ENCODE assay signal across 8 cellular contexts in the genomic region with DNA sequence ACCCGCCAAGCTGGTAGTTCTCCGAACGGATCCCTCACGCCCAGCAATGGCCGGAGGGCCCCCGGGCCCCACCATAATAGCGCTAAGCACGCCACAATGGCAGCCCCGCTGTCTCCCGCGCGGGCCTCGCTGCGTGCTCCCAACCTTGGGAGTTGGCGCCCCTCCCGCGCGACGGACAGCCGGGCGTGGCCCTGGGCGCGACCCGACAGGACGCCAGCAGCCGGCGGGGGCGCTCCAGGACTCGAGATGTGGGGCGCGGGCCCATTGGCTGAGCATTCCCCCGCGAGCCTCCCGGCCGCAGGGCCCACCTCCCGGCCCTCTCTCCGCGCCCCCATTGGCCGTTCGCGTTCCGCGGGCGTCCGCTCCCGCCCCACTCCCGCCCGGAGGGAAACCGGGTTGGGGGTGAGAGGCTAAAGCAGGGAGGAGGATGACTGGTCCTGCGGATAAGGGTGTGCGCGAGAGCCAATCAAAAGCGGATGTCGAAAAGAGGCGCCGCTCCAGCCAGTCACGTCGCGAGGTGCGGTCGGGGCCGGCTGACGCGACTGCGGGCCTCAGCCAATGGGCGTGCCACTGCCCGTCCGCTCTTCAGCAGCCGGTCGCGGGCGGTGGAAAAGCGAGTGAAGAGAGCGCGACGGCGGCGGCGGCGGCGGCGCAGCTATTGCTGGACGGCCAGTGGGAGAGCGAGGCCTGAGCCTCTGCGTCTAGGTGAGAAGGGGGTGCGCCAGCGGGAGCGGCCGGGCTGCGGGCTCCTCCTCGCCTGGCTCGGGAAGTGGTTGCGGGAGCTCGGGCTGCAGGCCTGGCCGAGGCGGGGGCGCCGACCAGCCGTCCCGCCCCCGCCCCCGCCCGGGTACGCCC. TPM values are rescaled to one million over a fixed set of nuclear protein-coding genes. Genes with fewer than 3 reads are reported as not detected.
A peak's percentile ranks its signal among the peaks of the same experiment; 100 is the strongest.
DNase-seq lines count a peak whose midpoint lies in the region; TF ChIP-seq lines count a peak whose summit lies in the region.

A gene with protein sequence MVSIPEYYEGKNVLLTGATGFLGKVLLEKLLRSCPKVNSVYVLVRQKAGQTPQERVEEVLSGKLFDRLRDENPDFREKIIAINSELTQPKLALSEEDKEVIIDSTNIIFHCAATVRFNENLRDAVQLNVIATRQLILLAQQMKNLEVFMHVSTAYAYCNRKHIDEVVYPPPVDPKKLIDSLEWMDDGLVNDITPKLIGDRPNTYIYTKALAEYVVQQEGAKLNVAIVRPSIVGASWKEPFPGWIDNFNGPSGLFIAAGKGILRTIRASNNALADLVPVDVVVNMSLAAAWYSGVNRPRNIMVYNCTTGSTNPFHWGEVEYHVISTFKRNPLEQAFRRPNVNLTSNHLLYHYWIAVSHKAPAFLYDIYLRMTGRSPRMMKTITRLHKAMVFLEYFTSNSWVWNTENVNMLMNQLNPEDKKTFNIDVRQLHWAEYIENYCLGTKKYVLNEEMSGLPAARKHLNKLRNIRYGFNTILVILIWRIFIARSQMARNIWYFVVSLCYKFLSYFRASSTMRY (plus strand): TSS at position 567 of the 855 bp plus-strand sequence. CDS start 26,098 bp downstream, outside the sequence.

- H3K9me3 Mint-ChIP-seq in activated naive CD4-positive, alpha-beta T cell treated with anti-CD3 and anti-CD28 coated beads for 36 hours, result no peaks in the 10 kb centered on the region

- no peaks in the 10 kb centered on the region; the same call in 1 of the 2 replicates for H3K36me3 ChIP-seq in GM06990 (ENCODE audit: control insufficient read depth, insufficient read depth, low read length)
- H3K36me3 ChIP-seq in neutrophil, result no peaks in the 10 kb centered on the region

- H3K27me3 ChIP-seq in GM06990 (replicated peaks; ENCODE audit: control insufficient read depth, insufficient read depth, low read length) (no peaks in the 10 kb centered on the region), neutrophil (no peaks in the 10 kb centered on the region)

- peak within 1 kb of the TSS; percentile 92 for H3K27ac Mint-ChIP-seq in activated naive CD4-positive, alpha-beta T cell treated with anti-CD3 and anti-CD28 coated beads for 36 hours

- H3K4me3 Mint-ChIP-seq in activated naive CD4-positive, alpha-beta T cell treated with anti-CD3 and anti-CD28 coated beads for 36 hours, result peak within 1 kb of the TSS; percentile 95

- H3K27ac ChIP-seq in neutrophil, result peak within 1 kb of the TSS; percentile 98
- peak within 1 kb of the TSS; percentile 82 for H3K27ac ChIP-seq in substantia nigra (ENCODE audit: low read depth, low read length, poor library complexity, severe bottlenecking)

- intact Hi-C loops in activated naive CD4-positive, alpha-beta T cell treated with anti-CD3 and anti-CD28 coated beads for 36 hours (cut with micrococcal nuclease), result loop anchor here (1.0 to 10.0 kb wide), 10 partner anchors 181 to 829 kb away; a partner anchor contains a TSS

- peaks cover 13% of the 10 kb centered on the region for H3K36me3 Mint-ChIP-seq in activated naive CD4-positive, alpha-beta T cell treated with anti-CD3 and anti-CD28 coated beads for 36 hours (ENCODE audit: low read depth)

- peaks cover 63 to 64% of the 10 kb centered on the region in 2 experiments for H3K4me1 ChIP-seq in neutrophil (ENCODE audit: control insufficient read depth in 1 of 2, insufficient read depth in 1 of 2, low read depth in 1 of 2, low read length in 1 of 2)

- peaks cover 40% of the 10 kb centered on the region for H3K4me1 Mint-ChIP-seq in activated naive CD4-positive, alpha-beta T cell treated with anti-CD3 and anti-CD28 coated beads for 36 hours (ENCODE audit: low read depth)

- CTCF ChIA-PET in HEK293T (lab: Yijun Ruan, JAX), result no interaction called here
- CTCF ChIA-PET in activated naive CD4-positive, alpha-beta T cell treated with anti-CD3 and anti-CD28 coated beads for 36 hours (lab: Charles Lee), result interaction anchor here (0.7 to 1.3 kb wide), 4 partner anchors 20 to 430 kb away, joined by 3 to 5 read pairs (median 3); a partner anchor contains a TSS

- TF ChIP-seq CTCF in GM06990 (IDR thresholded peaks at IDR 0.05; ENCODE audit: insufficient read depth, low read length, poor library complexity, severe bottlenecking) (peak; percentile 43), neutrophil (IDR thresholded peaks at IDR 0.05) (peak; percentile 99)

- H3K4me3 ChIP-seq in GM06990 (replicated peaks; ENCODE audit: low read depth, low read length) (peak within 1 kb of the TSS; percentile 87), neutrophil (ENCODE audit: low read depth in 1 of 2, low read length in 1 of 2) (peak within 1 kb of the TSS; percentile 95)

- peak; percentile 100 for DNase-seq in GM06990 (ENCODE audit: extremely low read depth, insufficient read length)
- peak; percentile 91 for DNase-seq in HEK293T (ENCODE audit: extremely low spot score)
- peak; percentile 98 for DNase-seq in MV-4-11 (lab: John Stamatoyannopoulos, UW)
- DNase-seq in SK-MEL-5 (ENCODE audit: low read depth, low spot score), result peak; percentile 98
- DNase-seq in activated naive CD4-positive, alpha-beta T cell treated with anti-CD3 and anti-CD28 coated beads for 36 hours, result peak; percentile 98
- peak; percentile 99 for DNase-seq in foreskin melanocyte
- peak; percentile 79 to 100 (median 98) for DNase-seq in substantia nigra (lab: John Stamatoyannopoulos, UW)

- H3K9me3 ChIP-seq in neutrophil, result no peaks in the 10 kb centered on the region

- H3K27me3 Mint-ChIP-seq in activated naive CD4-positive, alpha-beta T cell treated with anti-CD3 and anti-CD28 coated beads for 36 hours (ENCODE audit: low read depth), result peaks cover 7% of the 10 kb centered on the region

- POLR2A ChIA-PET in HEK293T (lab: Yijun Ruan, JAX), result interaction anchor here (0.6 to 1.8 kb wide), 3 partner anchors 10 to 25 kb away, joined by 3 to 5 read pairs (median 3); no protein-coding TSS in a partner anchor

- in situ Hi-C loops in SK-MEL-5 (cut with HindIII; ENCODE audit: low pct_unique_long_range_greater_than_20kb, low sequenced_read_pairs), result no loop called here

TF ChIP-seq in HEK293T, 16 proteins besides CTCF, POLR2A, EP300 and RAD21:
- TF ChIP-seq, protein P1, sequence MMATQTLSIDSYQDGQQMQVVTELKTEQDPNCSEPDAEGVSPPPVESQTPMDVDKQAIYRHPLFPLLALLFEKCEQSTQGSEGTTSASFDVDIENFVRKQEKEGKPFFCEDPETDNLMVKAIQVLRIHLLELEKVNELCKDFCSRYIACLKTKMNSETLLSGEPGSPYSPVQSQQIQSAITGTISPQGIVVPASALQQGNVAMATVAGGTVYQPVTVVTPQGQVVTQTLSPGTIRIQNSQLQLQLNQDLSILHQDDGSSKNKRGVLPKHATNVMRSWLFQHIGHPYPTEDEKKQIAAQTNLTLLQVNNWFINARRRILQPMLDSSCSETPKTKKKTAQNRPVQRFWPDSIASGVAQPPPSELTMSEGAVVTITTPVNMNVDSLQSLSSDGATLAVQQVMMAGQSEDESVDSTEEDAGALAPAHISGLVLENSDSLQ (IDR thresholded peaks at IDR 0.05), result peak; percentile 72
- TF ChIP-seq FOXM1 (IDR thresholded peaks at IDR 0.05; ENCODE audit: borderline replicate concordance) (peak; percentile 69; the same call in 1 of the 2 replicates), FOXA1 (IDR thresholded peaks at IDR 0.05) (no peak), L3MBTL2 (conservative IDR thresholded peaks at IDR 0.05) (peak; percentile 95), CTBP1 (IDR thresholded peaks at IDR 0.05; ENCODE audit: borderline replicate concordance) (no peak), LEF1 (IDR thresholded peaks at IDR 0.05; ENCODE audit: borderline replicate concordance) (no peak), HDGF (IDR thresholded peaks at IDR 0.05; ENCODE audit: borderline replicate concordance) (peak; percentile 97; the same call in 1 of the 2 replicates), BHLHE40 (IDR thresholded peaks at IDR 0.05; ENCODE audit: borderline replicate concordance) (no peak), TARDBP (IDR thresholded peaks at IDR 0.05) (no peak), ZNF384 (IDR thresholded peaks at IDR 0.05) (no peak), NFRKB (IDR thresholded peaks at IDR 0.05) (no peak), SP1 (IDR thresholded peaks at IDR 0.05) (no peak), ELF4 (IDR thresholded peaks at IDR 0.05) (no peak), ARNT (IDR thresholded peaks at IDR 0.05) (0 out of 2 replicates have a peak, but pooled peaks have one; percentile 47), SUZ12 (IDR thresholded peaks at IDR 0.05) (no peak), FOXK2 (IDR thresholded peaks at IDR 0.05) (no peak)

RNA-seq across cellular contexts. Expression of the gene that starts here (rescaled TPM):
- 30.0 and 35.2 TPM in 2 replicates for total RNA-seq in SK-MEL-5 (2014; rRNA removed; shearing (Covaris generic))
- 23.2 and 34.5 TPM in 2 replicates for polyA plus RNA-seq in SK-MEL-5 (2015; cell fraction: cytosol; rRNA removed)
- 80.8 and 81.8 TPM in 2 replicates for polyA plus RNA-seq in SK-MEL-5 (2015; cell fraction: nucleus; rRNA removed)
- 10 to 100 TPM; 37.2 to 42.3 TPM for total RNA-seq in activated naive CD4-positive, alpha-beta T cell treated with anti-CD3 and anti-CD28 coated beads for 36 hours

Comparison
In these comparisons a context has a peak if more than half of its experiments do, and no peak if none do; other contexts are left out.
1. Peak in every context shown above with its lines: DNase-seq, H3K4me3 ChIP-seq and H3K27ac ChIP-seq.